Comparison of ENCODE assay signal across 1 cellular context in genomic region chr11:95680169-95680929, GRCh38.
TF ChIP-seq lines count a peak whose summit lies in the region.

No MANE protein-coding gene starts in this region.

TF ChIP-seq in GM23338, 12 proteins besides CTCF, POLR2A, EP300 and RAD21 (continued from another document):
- TF ChIP-seq ETS1 (IDR thresholded peaks at IDR 0.05): no peak
- no peak for TF ChIP-seq CREB1 (CRISPR knock-in tag; IDR thresholded peaks at IDR 0.05; ENCODE audit: low read depth)
